Comparison of ENCODE assay signal across 2 cellular contexts in the genomic region with DNA sequence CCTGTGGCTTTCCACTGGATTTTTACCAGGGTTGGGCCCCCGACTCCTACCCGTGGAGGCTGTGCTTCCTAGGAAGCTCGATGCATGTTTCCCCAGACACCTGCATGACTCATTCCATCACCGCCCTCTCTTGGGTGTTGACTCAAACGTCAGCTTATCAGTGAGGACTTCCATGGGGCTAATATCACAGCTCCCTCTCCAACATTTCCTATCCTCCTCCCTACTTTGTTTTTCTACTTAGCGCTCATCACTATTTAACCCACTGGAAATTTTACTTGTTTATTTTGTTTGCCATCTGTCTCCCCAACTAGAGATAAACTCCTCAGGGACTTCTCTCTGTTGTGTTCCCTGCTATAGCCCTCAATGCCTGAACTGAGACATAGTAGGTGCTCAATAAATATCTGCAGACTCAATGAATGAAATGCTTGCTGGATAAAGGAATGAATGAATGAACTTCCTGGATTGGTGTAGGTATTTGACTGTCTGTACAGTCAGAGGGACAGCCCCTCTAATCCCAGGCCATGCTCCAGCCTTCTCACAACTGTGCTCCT.
TF ChIP-seq lines count a peak whose summit lies in the region.

No MANE protein-coding gene starts in this region.

TF ChIP-seq in K562, 482 proteins besides CTCF, POLR2A, EP300 and RAD21 (continues in another document):
- TF ChIP-seq GABPB1 (CRISPR knock-in tag; IDR thresholded peaks at IDR 0.05): no peak
- TF ChIP-seq CREBBP (IDR thresholded peaks at IDR 0.05; ENCODE audit: low read depth, low read length): no peak
- no peak for TF ChIP-seq TRIM25 (IDR thresholded peaks at IDR 0.05; ENCODE audit: borderline replicate concordance)
- TF ChIP-seq C11orf30 (IDR thresholded peaks at IDR 0.05; ENCODE audit: low read depth): no peak
- TF ChIP-seq ADNP (tag; IDR thresholded peaks at IDR 0.05): 0 out of 2 replicates have a peak, but pooled peaks have one; percentile 34
- TF ChIP-seq, protein P1, sequence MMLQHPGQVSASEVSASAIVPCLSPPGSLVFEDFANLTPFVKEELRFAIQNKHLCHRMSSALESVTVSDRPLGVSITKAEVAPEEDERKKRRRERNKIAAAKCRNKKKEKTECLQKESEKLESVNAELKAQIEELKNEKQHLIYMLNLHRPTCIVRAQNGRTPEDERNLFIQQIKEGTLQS (IDR thresholded peaks at IDR 0.05): peak; percentile 78
- TF ChIP-seq, protein P1 (CRISPR knock-in tag; conservative IDR thresholded peaks at IDR 0.05): no peak
- TF ChIP-seq DPF2 (IDR thresholded peaks at IDR 0.05): peak; percentile 51
- TF ChIP-seq NCOR1 (IDR thresholded peaks at IDR 0.05): no peak
- peak; percentile 57; the same call in 1 of the 2 replicates for TF ChIP-seq CTBP1 (IDR thresholded peaks at IDR 0.05; ENCODE audit: borderline replicate concordance)
- TF ChIP-seq ZNF707 (CRISPR knock-in tag; conservative IDR thresholded peaks at IDR 0.05): no peak
- no peak for TF ChIP-seq ZNF347 (CRISPR knock-in tag; IDR thresholded peaks at IDR 0.05; ENCODE audit: low read depth)
- TF ChIP-seq SMARCA5 (IDR thresholded peaks at IDR 0.05): no peak
- TF ChIP-seq ZNF24 (IDR thresholded peaks at IDR 0.05): peak; percentile 42
- TF ChIP-seq CBX1 (IDR thresholded peaks at IDR 0.05; ENCODE audit: low read depth): no peak
- no peak for TF ChIP-seq CHD4 (IDR thresholded peaks at IDR 0.05; ENCODE audit: insufficient read depth, insufficient replicate concordance, low read depth, low read length, poor library complexity, severe bottlenecking)
- TF ChIP-seq AFF1 (IDR thresholded peaks at IDR 0.05; ENCODE audit: low read depth in 1 of 2, partially characterized antibody in 2 of 2): no peak
- no peak for TF ChIP-seq ZNF239 (CRISPR knock-in tag; IDR thresholded peaks at IDR 0.05)
- no peak for TF ChIP-seq FOS (IDR thresholded peaks at IDR 0.05; ENCODE audit: extremely low read depth, insufficient read length)
- 0 out of 2 replicates have a peak, but pooled peaks have one; percentile 16 for TF ChIP-seq SMC3 (conservative IDR thresholded peaks at IDR 0.05; ENCODE audit: insufficient read depth, low read depth, low read length)
- TF ChIP-seq, protein P2, sequence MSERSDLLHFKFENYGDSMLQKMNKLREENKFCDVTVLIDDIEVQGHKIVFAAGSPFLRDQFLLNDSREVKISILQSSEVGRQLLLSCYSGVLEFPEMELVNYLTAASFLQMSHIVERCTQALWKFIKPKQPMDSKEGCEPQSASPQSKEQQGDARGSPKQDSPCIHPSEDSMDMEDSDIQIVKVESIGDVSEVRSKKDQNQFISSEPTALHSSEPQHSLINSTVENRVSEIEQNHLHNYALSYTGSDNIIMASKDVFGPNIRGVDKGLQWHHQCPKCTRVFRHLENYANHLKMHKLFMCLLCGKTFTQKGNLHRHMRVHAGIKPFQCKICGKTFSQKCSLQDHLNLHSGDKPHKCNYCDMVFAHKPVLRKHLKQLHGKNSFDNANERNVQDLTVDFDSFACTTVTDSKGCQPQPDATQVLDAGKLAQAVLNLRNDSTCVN (CRISPR knock-in tag; IDR thresholded peaks at IDR 0.05): no peak
- TF ChIP-seq ZNF551 (CRISPR knock-in tag; IDR thresholded peaks at IDR 0.05): no peak
- TF ChIP-seq ZNF668 (CRISPR knock-in tag; IDR thresholded peaks at IDR 0.05): no peak
- no peak for TF ChIP-seq SRF (CRISPR knock-in tag; IDR thresholded peaks at IDR 0.05)
- TF ChIP-seq TEAD4 (IDR thresholded peaks at IDR 0.05; ENCODE audit: low read length): no peak
- TF ChIP-seq TEAD4 (CRISPR knock-in tag; IDR thresholded peaks at IDR 0.05; ENCODE audit: borderline replicate concordance): no peak
- no peak for TF ChIP-seq DMBX1 (CRISPR knock-in tag; IDR thresholded peaks at IDR 0.05; ENCODE audit: borderline replicate concordance)
- TF ChIP-seq KAT7 (CRISPR knock-in tag; IDR thresholded peaks at IDR 0.05; ENCODE audit: borderline replicate concordance): no peak

TF ChIP-seq in HepG2, 621 proteins besides CTCF, POLR2A, EP300 and RAD21 (continues in another document):
- TF ChIP-seq HOXA5 (CRISPR knock-in tag; IDR thresholded peaks at IDR 0.05) (peak; percentile 46; the same call in 1 of the 2 replicates), ZNF30 (CRISPR knock-in tag; IDR thresholded peaks at IDR 0.05) (no peak), ZNF256 (CRISPR knock-in tag; conservative IDR thresholded peaks at IDR 0.05) (no peak), DPF2 (CRISPR knock-in tag; IDR thresholded peaks at IDR 0.05; ENCODE audit: borderline replicate concordance, low read depth) (peak; percentile 77; the same call in 1 of the 2 replicates), ZNF232 (CRISPR knock-in tag; IDR thresholded peaks at IDR 0.05; ENCODE audit: borderline replicate concordance) (peak; percentile 32; the same call in 1 of the 2 replicates), ZSCAN21 (CRISPR knock-in tag; IDR thresholded peaks at IDR 0.05; ENCODE audit: borderline replicate concordance) (0 out of 2 replicates have a peak, but pooled peaks have one; percentile 29), CBX5 (CRISPR knock-in tag; IDR thresholded peaks at IDR 0.05; ENCODE audit: borderline replicate concordance) (no peak; the same call in 1 of the 2 replicates), HNRNPL (IDR thresholded peaks at IDR 0.05; ENCODE audit: low read depth, low read length) (no peak), TOE1 (CRISPR knock-in tag; IDR thresholded peaks at IDR 0.05) (no peak), HBP1 (CRISPR knock-in tag; IDR thresholded peaks at IDR 0.05; ENCODE audit: low read depth) (0 out of 2 replicates have a peak, but pooled peaks have one; percentile 31), REPIN1 (CRISPR knock-in tag; IDR thresholded peaks at IDR 0.05; ENCODE audit: borderline replicate concordance, low read depth) (0 out of 2 replicates have a peak, but pooled peaks have one; percentile 19), ZNF574 (CRISPR knock-in tag; IDR thresholded peaks at IDR 0.05) (peak; percentile 32; the same call in 1 of the 2 replicates), KAT8 (CRISPR knock-in tag; IDR thresholded peaks at IDR 0.05) (peak; percentile 45; the same call in 1 of the 2 replicates), ZSCAN12 (CRISPR knock-in tag; IDR thresholded peaks at IDR 0.05) (no peak), NFYB (CRISPR knock-in tag; IDR thresholded peaks at IDR 0.05) (0 out of 2 replicates have a peak, but pooled peaks have one; percentile 21), HNF4A (CRISPR knock-in tag; IDR thresholded peaks at IDR 0.05) (peak; percentile 34), IRF2 (CRISPR knock-in tag; IDR thresholded peaks at IDR 0.05) (peak; percentile 73; the same call in 1 of the 2 replicates), EHMT2 (IDR thresholded peaks at IDR 0.05; ENCODE audit: borderline replicate concordance, low read depth, low read length) (0 out of 2 replicates have a peak, but pooled peaks have one; percentile 69), ZNF24 (IDR thresholded peaks at IDR 0.05) (peak; percentile 88), ZNF678 (CRISPR knock-in tag; IDR thresholded peaks at IDR 0.05) (no peak), HMGXB4 (CRISPR knock-in tag; IDR thresholded peaks at IDR 0.05; ENCODE audit: borderline replicate concordance in 1 of 2, low read depth in 1 of 2) (peak in 1 of 2 experiments; percentile 55; a peak in 1 of 4 replicates), IKZF5 (CRISPR knock-in tag; IDR thresholded peaks at IDR 0.05) (peak; percentile 30; the same call in 1 of the 2 replicates), MTERF4 (CRISPR knock-in tag; IDR thresholded peaks at IDR 0.05) (no peak), ZNF101 (CRISPR knock-in tag; IDR thresholded peaks at IDR 0.05; ENCODE audit: borderline replicate concordance, low read depth) (no peak), SP140L (CRISPR knock-in tag; IDR thresholded peaks at IDR 0.05; ENCODE audit: borderline replicate concordance) (no peak), SOX5 (CRISPR knock-in tag; IDR thresholded peaks at IDR 0.05; ENCODE audit: borderline replicate concordance) (peak; percentile 54; the same call in 1 of the 2 replicates), MXI1 (IDR thresholded peaks at IDR 0.05; ENCODE audit: borderline replicate concordance, low read depth, low read length) (peak; percentile 20; the same call in 1 of the 3 replicates), SALL2 (CRISPR knock-in tag; IDR thresholded peaks at IDR 0.05) (0 out of 2 replicates have a peak, but pooled peaks have one; percentile 1)
- TF ChIP-seq, protein P3, sequence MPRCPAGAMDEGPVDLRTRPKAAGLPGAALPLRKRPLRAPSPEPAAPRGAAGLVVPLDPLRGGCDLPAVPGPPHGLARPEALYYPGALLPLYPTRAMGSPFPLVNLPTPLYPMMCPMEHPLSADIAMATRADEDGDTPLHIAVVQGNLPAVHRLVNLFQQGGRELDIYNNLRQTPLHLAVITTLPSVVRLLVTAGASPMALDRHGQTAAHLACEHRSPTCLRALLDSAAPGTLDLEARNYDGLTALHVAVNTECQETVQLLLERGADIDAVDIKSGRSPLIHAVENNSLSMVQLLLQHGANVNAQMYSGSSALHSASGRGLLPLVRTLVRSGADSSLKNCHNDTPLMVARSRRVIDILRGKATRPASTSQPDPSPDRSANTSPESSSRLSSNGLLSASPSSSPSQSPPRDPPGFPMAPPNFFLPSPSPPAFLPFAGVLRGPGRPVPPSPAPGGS (CRISPR knock-in tag; IDR thresholded peaks at IDR 0.05): no peak
- TF ChIP-seq, protein P4, sequence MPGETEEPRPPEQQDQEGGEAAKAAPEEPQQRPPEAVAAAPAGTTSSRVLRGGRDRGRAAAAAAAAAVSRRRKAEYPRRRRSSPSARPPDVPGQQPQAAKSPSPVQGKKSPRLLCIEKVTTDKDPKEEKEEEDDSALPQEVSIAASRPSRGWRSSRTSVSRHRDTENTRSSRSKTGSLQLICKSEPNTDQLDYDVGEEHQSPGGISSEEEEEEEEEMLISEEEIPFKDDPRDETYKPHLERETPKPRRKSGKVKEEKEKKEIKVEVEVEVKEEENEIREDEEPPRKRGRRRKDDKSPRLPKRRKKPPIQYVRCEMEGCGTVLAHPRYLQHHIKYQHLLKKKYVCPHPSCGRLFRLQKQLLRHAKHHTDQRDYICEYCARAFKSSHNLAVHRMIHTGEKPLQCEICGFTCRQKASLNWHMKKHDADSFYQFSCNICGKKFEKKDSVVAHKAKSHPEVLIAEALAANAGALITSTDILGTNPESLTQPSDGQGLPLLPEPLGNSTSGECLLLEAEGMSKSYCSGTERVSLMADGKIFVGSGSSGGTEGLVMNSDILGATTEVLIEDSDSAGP (CRISPR knock-in tag; IDR thresholded peaks at IDR 0.05; ENCODE audit: borderline replicate concordance): 0 out of 2 replicates have a peak, but pooled peaks have one; percentile 56
